Comparison of ENCODE assay signal across 9 cellular contexts in genomic region chr1:42334240-42335049, GRCh38. TPM values are rescaled to one million over a fixed set of nuclear protein-coding genes. Genes with fewer than 3 reads are reported as not detected.
DNase-seq lines count a peak whose midpoint lies in the region; ATAC-seq, FAIRE-seq and TF ChIP-seq lines count a peak whose summit lies in the region.
"Had no signal": no experiment of that assay in that cellular context is flagged by ENCODE, and none has a peak within 500 bp of the region (broad histone marks: within the 10 kb centered on the region; RNA-seq: fewer than 3 reads in every experiment).

No MANE protein-coding gene starts in this region.

- H3K4me2 ChIP-seq in keratinocyte (ENCODE audit: control insufficient read depth, extremely low read depth, insufficient read depth, low read depth, low read length), result peak overlapping the region; percentile 85

- H3K27ac ChIP-seq in SK-N-MC, result 0 out of 2 replicates have a peak overlapping the region, but pooled peaks have one; percentile 27
- H3K27ac ChIP-seq in keratinocyte (ENCODE audit: control insufficient read depth, insufficient read depth, low read length), result peak overlapping the region; percentile 87

- H4K20me1 ChIP-seq in keratinocyte (ENCODE audit: control insufficient read depth, extremely low read depth, insufficient read depth, low read length), result peaks cover 6% of the 10 kb centered on the region

- H3K4me1 ChIP-seq in keratinocyte (ENCODE audit: control insufficient read depth, extremely low read depth, insufficient read depth, low read length), result peaks cover 20% of the 10 kb centered on the region

- H2AFZ ChIP-seq in keratinocyte (ENCODE audit: control insufficient read depth, low read length), result peak overlapping the region; percentile 58

- H3K9me3 ChIP-seq in SK-N-MC (ENCODE audit: low read depth, low read length), result no peaks in the 10 kb centered on the region
- H3K9me3 ChIP-seq in keratinocyte (ENCODE audit: control insufficient read depth, low read depth, low read length), result no peaks in the 10 kb centered on the region

- TF ChIP-seq CTCF in keratinocyte (optimal IDR thresholded peaks at IDR 0.05 in 1 of 3, IDR thresholded peaks at IDR 0.05 in 1 of 3, conservative IDR thresholded peaks at IDR 0.05 in 1 of 3; ENCODE audit: extremely low read depth in 1 of 3, insufficient read depth in 2 of 3, low read length in 3 of 3), result no peak

- H3K36me3 ChIP-seq in SK-N-MC (ENCODE audit: insufficient read depth, low read length) (no peaks in the 10 kb centered on the region), keratinocyte (ENCODE audit: control insufficient read depth in 2 of 2, extremely low read depth in 1 of 2, insufficient read depth in 2 of 2, low read length in 2 of 2) (no peaks in the 10 kb centered on the region)

- H3K27me3 ChIP-seq in keratinocyte (ENCODE audit: control insufficient read depth, extremely low read depth, insufficient read depth, low read length), result no peaks in the 10 kb centered on the region

- FAIRE-seq in keratinocyte (lab: Jason Lieb, UNC), result no peak
- FAIRE-seq: A204.1 had no signal

- H3K9ac ChIP-seq in SK-N-MC (ENCODE audit: insufficient read length) (peak overlapping the region; percentile 82), keratinocyte (ENCODE audit: control insufficient read depth, extremely low read depth, insufficient read depth, low read length) (peak overlapping the region; percentile 93)

- H3K79me2 ChIP-seq in keratinocyte (ENCODE audit: control insufficient read depth, insufficient read depth, low read length), result peaks cover 55% of the 10 kb centered on the region

- ATAC-seq in GM21528 (IDR thresholded peaks at IDR 0.05; ENCODE audit: low FRiP score, unreplicated experiment), result peak; percentile 53

- DNase-seq in DMS 273 (lab: John Stamatoyannopoulos, UW; ENCODE audit: unreplicated experiment) (peak; percentile 88), DMS 273 treated with DMSO at 0.1 percent for 48 hours (lab: John Stamatoyannopoulos, UW) (no peak), HUDEP-2 (lab: John Stamatoyannopoulos, UW; ENCODE audit: unreplicated experiment in 76 of 76) (peak in 45 of 76 experiments; percentile 3 to 71 (median 29)), SK-N-MC (ENCODE audit: low read depth, low spot score) (no peak), cerebellar cortex (ENCODE audit: low spot score) (peak; percentile 64), keratinocyte (ENCODE audit: low read depth, low spot score) (no peak)
- peak; percentile 14 to 16 for DNase-seq in stimulated activated CD4-positive, alpha-beta T cell treated with anti-CD3 and anti-CD28 coated beads, Interleukin-15, amount 100 ng/mL, for 48 hours (ENCODE audit: low read depth in 2 of 2)

- H3K9me1 ChIP-seq in keratinocyte (ENCODE audit: control insufficient read depth, extremely low read depth, insufficient read depth, low read length), result no peaks in the 10 kb centered on the region

- H3K4me3 ChIP-seq in SK-N-MC, result peak overlapping the region; percentile 95
- peak overlapping the region; percentile 72 to 99 (median 87) for H3K4me3 ChIP-seq in keratinocyte (ENCODE audit: control insufficient read depth in 2 of 3, extremely low read depth in 1 of 3, insufficient read depth in 2 of 3, low read depth in 1 of 3, low read length in 3 of 3)

- dilution Hi-C loops in keratinocyte (cut with MboI; ENCODE audit: extremely low pct_ligation_motif_present, low sequenced_read_pairs), result no loop called here

RNA-seq across cellular contexts. Expression of gene FOXJ3, which starts 0.6 kb away (rescaled TPM):
- polyA plus RNA-seq in keratinocyte, result 26.7 to 40.2 TPM (median 30.2 TPM) in 3 replicates
- 17.4 TPM for polyA plus RNA-seq in keratinocyte (2011; ENCODE audit: low read depth)
- polyA plus RNA-seq in keratinocyte (2011; cell fraction: cytosol; rRNA removed), result 14.9 and 25.9 TPM in 2 replicates
- 56.6 and 57.9 TPM in 2 replicates for polyA plus RNA-seq in keratinocyte (2011; cell fraction: nucleus; rRNA removed)
- polyA plus RNA-seq in keratinocyte (2012; ENCODE audit: low replicate concordance), result 17.6 and 20.7 TPM in 2 replicates
- 29.2 to 60.9 TPM (median 55.4 TPM) in 3 replicates for polyA minus RNA-seq in keratinocyte
- polyA minus RNA-seq in keratinocyte (2011; cell fraction: cytosol; rRNA and poly(A)+ RNA removed), result 20.7 TPM
- polyA minus RNA-seq in keratinocyte (2011; cell fraction: nucleus; rRNA and poly(A)+ RNA removed), result 19.0 and 66.6 TPM in 2 replicates

RNA-seq across cellular contexts. Expression of gene RIMKLA, which starts 46.1 kb away (rescaled TPM):
- polyA plus RNA-seq in keratinocyte, result not detected in 3 replicates
- not detected for polyA plus RNA-seq in keratinocyte (2011; ENCODE audit: low read depth)
- polyA plus RNA-seq in keratinocyte (2011; cell fraction: cytosol; rRNA removed), result 0.01 TPM in 1 of 2 replicates, not detected in the other
- not detected in 2 replicates for polyA plus RNA-seq in keratinocyte (2011; cell fraction: nucleus; rRNA removed)
- 0.07 TPM in 1 of 2 replicates, not detected in the other for polyA plus RNA-seq in keratinocyte (2012; ENCODE audit: low replicate concordance)
- polyA minus RNA-seq in keratinocyte, result not detected in 3 replicates
- polyA minus RNA-seq in keratinocyte (2011; cell fraction: cytosol; rRNA and poly(A)+ RNA removed), result not detected
- not detected in 2 replicates for polyA minus RNA-seq in keratinocyte (2011; cell fraction: nucleus; rRNA and poly(A)+ RNA removed)

Comparison
In these comparisons a context has a peak if more than half of its experiments do, and no peak if none do; other contexts are left out.
1. DNase-seq: peak in DMS 273 (single experiment), HUDEP-2 (45 of 76), cerebellar cortex (single experiment) and stimulated activated CD4-positive, alpha-beta T cell treated with anti-CD3 and anti-CD28 coated beads, Interleukin-15, amount 100 ng/mL, for 48 hours (2 of 2); none in DMS 273 treated with DMSO at 0.1 percent for 48 hours (single experiment), SK-N-MC (single experiment) and keratinocyte (single experiment).